Comparison of ENCODE assay signal across 1 cellular context in genomic region chrX:13220916-13221315, GRCh38.
TF ChIP-seq lines count a peak whose summit lies in the region.

No MANE protein-coding gene starts in this region.

TF ChIP-seq in IMR-90, 13 proteins besides CTCF, POLR2A, EP300 and RAD21 (continued from another document):
- no peak for TF ChIP-seq ELK1 (IDR thresholded peaks at IDR 0.05; ENCODE audit: borderline replicate concordance, low read depth, low read length)
- no peak for TF ChIP-seq CEBPB (IDR thresholded peaks at IDR 0.05; ENCODE audit: low read depth, low read length)
